1 cellular context compared by ENCODE assay signal in the genomic region with DNA sequence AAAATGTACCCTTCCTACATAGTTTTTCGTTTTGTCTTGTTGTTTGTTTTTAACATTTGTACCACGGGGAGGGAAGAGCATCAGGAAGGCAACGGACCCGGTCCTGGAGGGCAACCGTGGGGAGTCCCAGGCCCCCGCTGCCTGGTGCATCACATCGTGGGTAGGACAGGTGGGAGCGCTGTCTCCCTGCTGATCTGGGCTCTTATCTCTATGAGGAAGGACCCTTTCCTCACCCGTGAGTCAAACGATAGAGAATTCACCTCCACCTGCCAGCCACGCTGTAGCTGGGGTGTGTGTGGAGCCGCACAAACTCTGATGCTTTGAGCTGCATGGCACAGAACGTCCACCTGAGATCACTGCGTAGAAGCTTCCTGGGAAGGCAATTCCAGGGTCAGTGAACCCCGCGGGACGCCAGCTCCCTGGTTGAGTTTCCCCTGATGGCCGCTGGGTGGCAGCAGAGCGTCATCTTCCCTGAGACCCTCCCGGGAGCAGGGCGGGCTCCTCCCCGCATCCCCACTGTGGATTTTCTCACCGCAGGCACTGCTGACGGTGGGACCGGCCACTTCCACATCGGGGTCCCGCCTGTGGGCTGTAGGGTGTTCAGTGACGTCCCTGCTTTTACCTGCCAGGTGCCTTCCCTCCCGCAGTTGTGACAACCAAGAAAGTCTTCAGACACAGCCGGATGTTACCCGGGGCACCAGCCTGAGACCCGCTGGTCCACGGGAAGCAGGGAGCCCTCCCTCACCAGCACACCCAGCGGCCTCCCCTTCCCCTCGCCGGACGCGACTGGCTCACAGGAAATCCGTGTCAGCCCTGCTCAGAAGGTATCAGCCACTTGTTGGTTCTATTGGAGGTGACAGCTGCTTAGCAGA.
TF ChIP-seq lines count a peak whose summit lies in the region.

No MANE protein-coding gene starts in this region.

TF ChIP-seq in HEK293, 187 proteins besides CTCF, POLR2A, EP300 and RAD21 (continued from another document):
- TF ChIP-seq, protein P1, sequence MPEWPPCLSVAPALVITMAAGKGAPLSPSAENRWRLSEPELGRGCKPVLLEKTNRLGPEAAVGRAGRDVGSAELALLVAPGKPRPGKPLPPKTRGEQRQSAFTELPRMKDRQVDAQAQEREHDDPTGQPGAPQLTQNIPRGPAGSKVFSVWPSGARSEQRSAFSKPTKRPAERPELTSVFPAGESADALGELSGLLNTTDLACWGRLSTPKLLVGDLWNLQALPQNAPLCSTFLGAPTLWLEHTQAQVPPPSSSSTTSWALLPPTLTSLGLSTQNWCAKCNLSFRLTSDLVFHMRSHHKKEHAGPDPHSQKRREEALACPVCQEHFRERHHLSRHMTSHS (tag by site-specific recombination; IDR thresholded peaks at IDR 0.05), result no peak
- TF ChIP-seq HOXA7 (CRISPR knock-in tag; IDR thresholded peaks at IDR 0.05; ENCODE audit: borderline replicate concordance), result no peak
- TF ChIP-seq SCRT2 (tag by site-specific recombination; IDR thresholded peaks at IDR 0.05), result peak; percentile 91
- TF ChIP-seq, protein P2, sequence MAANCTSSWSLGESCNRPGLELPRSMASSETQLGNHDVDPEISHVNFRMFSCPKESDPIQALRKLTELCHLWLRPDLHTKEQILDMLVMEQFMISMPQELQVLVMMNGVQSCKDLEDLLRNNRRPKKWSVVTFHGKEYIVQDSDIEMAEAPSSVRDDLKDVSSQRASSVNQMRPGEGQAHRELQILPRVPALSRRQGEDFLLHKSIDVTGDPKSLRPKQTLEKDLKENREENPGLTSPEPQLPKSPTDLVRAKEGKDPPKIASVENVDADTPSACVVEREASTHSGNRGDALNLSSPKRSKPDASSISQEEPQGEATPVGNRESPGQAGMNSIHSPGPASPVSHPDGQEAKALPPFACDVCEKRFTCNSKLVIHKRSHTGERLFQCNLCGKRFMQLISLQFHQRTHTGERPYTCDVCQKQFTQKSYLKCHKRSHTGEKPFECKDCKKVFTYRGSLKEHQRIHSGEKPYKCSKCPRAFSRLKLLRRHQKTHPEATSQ (tag by site-specific recombination; IDR thresholded peaks at IDR 0.05), result no peak
- TF ChIP-seq TCF7L2 (IDR thresholded peaks at IDR 0.05; ENCODE audit: borderline replicate concordance, low read depth, low read length), result no peak
- TF ChIP-seq ZNF133 (tag by site-specific recombination; IDR thresholded peaks at IDR 0.05), result no peak
- TF ChIP-seq, protein P3, sequence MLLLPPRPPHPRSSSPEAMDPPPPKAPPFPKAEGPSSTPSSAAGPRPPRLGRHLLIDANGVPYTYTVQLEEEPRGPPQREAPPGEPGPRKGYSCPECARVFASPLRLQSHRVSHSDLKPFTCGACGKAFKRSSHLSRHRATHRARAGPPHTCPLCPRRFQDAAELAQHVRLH (tag by site-specific recombination; IDR thresholded peaks at IDR 0.05), result no peak
- TF ChIP-seq, protein P4, sequence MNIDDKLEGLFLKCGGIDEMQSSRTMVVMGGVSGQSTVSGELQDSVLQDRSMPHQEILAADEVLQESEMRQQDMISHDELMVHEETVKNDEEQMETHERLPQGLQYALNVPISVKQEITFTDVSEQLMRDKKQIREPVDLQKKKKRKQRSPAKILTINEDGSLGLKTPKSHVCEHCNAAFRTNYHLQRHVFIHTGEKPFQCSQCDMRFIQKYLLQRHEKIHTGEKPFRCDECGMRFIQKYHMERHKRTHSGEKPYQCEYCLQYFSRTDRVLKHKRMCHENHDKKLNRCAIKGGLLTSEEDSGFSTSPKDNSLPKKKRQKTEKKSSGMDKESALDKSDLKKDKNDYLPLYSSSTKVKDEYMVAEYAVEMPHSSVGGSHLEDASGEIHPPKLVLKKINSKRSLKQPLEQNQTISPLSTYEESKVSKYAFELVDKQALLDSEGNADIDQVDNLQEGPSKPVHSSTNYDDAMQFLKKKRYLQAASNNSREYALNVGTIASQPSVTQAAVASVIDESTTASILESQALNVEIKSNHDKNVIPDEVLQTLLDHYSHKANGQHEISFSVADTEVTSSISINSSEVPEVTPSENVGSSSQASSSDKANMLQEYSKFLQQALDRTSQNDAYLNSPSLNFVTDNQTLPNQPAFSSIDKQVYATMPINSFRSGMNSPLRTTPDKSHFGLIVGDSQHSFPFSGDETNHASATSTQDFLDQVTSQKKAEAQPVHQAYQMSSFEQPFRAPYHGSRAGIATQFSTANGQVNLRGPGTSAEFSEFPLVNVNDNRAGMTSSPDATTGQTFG (tag by site-specific recombination; IDR thresholded peaks at IDR 0.05; ENCODE audit: borderline replicate concordance), result no peak
- no peak for TF ChIP-seq ZNF2 (tag by site-specific recombination; IDR thresholded peaks at IDR 0.05)
- TF ChIP-seq ZNF16 (tag by site-specific recombination; IDR thresholded peaks at IDR 0.05; ENCODE audit: low read depth), result no peak
- no peak for TF ChIP-seq ZNF837 (tag by site-specific recombination; IDR thresholded peaks at IDR 0.05)
TF ChIP-seq in HEK293: peak in this region for 17.
